Comparison of ENCODE assay signal across 1 cellular context in the genomic region with DNA sequence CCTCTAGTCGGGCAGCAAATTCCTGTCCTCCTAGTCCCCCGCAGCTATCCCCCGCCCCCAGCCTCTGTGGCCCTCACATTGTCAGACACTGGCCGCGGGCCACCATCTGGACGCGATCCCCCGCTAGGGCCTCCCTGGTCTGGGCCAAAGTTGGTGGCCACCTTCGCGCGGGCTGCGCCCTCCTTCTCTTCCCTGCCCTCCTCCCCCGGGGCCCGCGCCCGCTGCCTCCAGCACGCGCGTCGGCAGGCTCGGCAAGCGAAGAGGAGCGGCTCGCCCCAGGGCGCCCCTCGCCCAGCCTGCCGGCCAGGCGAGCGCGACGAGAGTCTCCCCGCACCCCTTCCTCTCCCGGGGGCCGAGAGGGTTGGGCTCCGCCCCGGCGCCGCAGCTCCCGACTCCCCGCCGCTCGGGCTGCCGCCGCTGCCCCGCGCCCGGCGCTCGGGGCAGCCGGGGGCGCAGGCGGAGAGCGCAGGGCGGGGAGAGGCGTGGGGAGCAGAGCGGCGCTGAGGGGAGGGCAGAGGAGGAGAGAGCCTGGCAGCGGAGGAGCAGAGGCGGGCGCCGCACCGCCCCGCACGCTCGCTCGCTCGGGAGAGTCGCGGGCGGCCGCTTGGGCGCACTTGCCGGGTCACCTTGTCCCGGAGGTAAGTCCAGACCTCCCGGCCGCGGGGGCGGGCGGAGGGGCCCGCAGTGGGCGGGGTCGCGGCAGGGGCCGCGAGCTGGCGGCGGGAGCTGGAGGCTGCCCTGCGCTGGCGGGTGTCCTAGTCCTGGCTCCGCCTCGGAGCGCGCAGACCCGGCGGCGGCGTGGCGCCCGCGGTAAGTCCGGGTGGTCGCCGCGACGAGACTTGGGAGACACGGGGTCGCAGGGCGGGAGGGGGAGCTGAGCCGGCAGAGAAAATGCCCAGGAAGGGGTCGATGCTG.
TF ChIP-seq lines count a peak whose summit lies in the region.

A gene (plus strand): TSS at position 514 of the 915 bp plus-strand sequence. CDS start 73,469 bp downstream, outside the sequence.

TF ChIP-seq in HepG2, 621 proteins besides CTCF, POLR2A, EP300 and RAD21:
- TF ChIP-seq, protein P1, sequence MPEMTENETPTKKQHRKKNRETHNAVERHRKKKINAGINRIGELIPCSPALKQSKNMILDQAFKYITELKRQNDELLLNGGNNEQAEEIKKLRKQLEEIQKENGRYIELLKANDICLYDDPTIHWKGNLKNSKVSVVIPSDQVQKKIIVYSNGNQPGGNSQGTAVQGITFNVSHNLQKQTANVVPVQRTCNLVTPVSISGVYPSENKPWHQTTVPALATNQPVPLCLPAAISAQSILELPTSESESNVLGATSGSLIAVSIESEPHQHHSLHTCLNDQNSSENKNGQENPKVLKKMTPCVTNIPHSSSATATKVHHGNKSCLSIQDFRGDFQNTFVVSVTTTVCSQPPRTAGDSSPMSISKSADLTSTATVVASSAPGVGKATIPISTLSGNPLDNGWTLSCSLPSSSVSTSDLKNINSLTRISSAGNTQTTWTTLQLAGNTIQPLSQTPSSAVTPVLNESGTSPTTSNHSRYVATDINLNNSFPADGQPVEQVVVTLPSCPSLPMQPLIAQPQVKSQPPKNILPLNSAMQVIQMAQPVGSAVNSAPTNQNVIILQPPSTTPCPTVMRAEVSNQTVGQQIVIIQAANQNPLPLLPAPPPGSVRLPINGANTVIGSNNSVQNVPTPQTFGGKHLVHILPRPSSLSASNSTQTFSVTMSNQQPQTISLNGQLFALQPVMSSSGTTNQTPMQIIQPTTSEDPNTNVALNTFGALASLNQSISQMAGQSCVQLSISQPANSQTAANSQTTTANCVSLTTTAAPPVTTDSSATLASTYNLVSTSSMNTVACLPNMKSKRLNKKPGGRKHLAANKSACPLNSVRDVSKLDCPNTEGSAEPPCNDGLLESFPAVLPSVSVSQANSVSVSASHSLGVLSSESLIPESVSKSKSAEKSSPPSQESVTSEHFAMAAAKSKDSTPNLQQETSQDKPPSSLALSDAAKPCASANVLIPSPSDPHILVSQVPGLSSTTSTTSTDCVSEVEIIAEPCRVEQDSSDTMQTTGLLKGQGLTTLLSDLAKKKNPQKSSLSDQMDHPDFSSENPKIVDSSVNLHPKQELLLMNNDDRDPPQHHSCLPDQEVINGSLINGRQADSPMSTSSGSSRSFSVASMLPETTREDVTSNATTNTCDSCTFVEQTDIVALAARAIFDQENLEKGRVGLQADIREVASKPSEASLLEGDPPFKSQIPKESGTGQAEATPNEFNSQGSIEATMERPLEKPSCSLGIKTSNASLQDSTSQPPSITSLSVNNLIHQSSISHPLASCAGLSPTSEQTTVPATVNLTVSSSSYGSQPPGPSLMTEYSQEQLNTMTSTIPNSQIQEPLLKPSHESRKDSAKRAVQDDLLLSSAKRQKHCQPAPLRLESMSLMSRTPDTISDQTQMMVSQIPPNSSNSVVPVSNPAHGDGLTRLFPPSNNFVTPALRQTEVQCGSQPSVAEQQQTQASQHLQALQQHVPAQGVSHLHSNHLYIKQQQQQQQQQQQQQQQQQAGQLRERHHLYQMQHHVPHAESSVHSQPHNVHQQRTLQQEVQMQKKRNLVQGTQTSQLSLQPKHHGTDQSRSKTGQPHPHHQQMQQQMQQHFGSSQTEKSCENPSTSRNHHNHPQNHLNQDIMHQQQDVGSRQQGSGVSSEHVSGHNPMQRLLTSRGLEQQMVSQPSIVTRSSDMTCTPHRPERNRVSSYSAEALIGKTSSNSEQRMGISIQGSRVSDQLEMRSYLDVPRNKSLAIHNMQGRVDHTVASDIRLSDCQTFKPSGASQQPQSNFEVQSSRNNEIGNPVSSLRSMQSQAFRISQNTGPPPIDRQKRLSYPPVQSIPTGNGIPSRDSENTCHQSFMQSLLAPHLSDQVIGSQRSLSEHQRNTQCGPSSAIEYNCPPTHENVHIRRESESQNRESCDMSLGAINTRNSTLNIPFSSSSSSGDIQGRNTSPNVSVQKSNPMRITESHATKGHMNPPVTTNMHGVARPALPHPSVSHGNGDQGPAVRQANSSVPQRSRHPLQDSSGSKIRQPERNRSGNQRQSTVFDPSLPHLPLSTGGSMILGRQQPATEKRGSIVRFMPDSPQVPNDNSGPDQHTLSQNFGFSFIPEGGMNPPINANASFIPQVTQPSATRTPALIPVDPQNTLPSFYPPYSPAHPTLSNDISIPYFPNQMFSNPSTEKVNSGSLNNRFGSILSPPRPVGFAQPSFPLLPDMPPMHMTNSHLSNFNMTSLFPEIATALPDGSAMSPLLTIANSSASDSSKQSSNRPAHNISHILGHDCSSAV (CRISPR knock-in tag; IDR thresholded peaks at IDR 0.05; ENCODE audit: borderline replicate concordance), result no peak
- TF ChIP-seq GABPA (IDR thresholded peaks at IDR 0.05; ENCODE audit: low read depth, low read length), result 0 out of 2 replicates have a peak, but pooled peaks have one; percentile 2
- no peak for TF ChIP-seq GABPA (CRISPR knock-in tag; IDR thresholded peaks at IDR 0.05; ENCODE audit: low read depth)
